1 cellular context compared by ENCODE assay signal in the genomic region with DNA sequence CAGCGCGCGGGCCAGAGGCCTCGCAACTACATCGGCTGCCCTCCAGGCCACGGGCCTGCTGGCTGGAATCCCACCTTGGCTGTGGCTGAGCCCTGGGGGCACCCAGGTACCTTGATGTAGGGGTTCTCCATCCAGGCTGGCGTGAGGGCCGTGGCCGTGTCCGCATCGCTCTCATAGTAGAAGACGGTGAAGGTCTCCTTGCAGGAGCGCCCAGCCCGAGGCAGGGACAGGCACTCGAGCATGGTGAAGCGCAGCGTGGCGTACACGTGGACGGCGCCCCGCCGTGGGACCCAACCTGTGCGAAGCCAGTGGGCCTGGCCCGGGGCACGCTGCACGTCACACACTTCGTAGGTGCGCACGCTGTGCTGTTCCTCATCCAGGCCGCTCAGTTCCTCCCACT.
TF ChIP-seq lines count a peak whose summit lies in the region.

No MANE protein-coding gene starts in this region.

TF ChIP-seq in HepG2, 621 proteins besides CTCF, POLR2A, EP300 and RAD21:
- TF ChIP-seq AGO2 (optimal IDR thresholded peaks at IDR 0.05; ENCODE audit: low read depth, low read length) (peak; percentile 81), RBFOX2 (IDR thresholded peaks at IDR 0.05; ENCODE audit: low read depth, low read length) (peak; percentile 54; the same call in 1 of the 2 replicates), TEAD3 (CRISPR knock-in tag; optimal IDR thresholded peaks at IDR 0.05; ENCODE audit: borderline replicate concordance) (no peak)
